Comparison of ENCODE assay signal across 8 cellular contexts in genomic region chr6:36914227-36914794, GRCh38. TPM values are rescaled to one million over a fixed set of nuclear protein-coding genes. Genes with fewer than 3 reads are reported as not detected.
DNase-seq lines count a peak whose midpoint lies in the region; ATAC-seq and TF ChIP-seq lines count a peak whose summit lies in the region.

No MANE protein-coding gene starts in this region.

- no peaks in the 10 kb centered on the region for H3K9me3 Mint-ChIP-seq in neural crest cell

- DNase-seq in EL: peak; percentile 67
- DNase-seq in RPMI7951 (ENCODE audit: low read depth): peak; percentile 49
- peak; percentile 63 for DNase-seq in choroid plexus epithelial cell (ENCODE audit: low read depth)
- DNase-seq in neural crest cell (ENCODE audit: low read depth, low spot score): no peak
- no peak for DNase-seq in KG1 (lab: John Stamatoyannopoulos, UW)

- TF ChIP-seq CTCF in choroid plexus epithelial cell (conservative IDR thresholded peaks at IDR 0.05; ENCODE audit: low read depth, low read length): peak; percentile 55
- TF ChIP-seq CTCF in neural crest cell (conservative IDR thresholded peaks at IDR 0.05): peak; percentile 40

- H3K36me3 Mint-ChIP-seq in neural crest cell (ENCODE audit: low read depth): no peaks in the 10 kb centered on the region

- no peaks in the 10 kb centered on the region for H3K4me1 Mint-ChIP-seq in neural crest cell

- no peak overlapping the region for H3K4me3 ChIP-seq in choroid plexus epithelial cell (ENCODE audit: low read depth, low read length)

- no peak for ATAC-seq in HG02642 (IDR thresholded peaks at IDR 0.05; ENCODE audit: poor library complexity, unreplicated experiment)
- no peak for ATAC-seq in HG03521 (IDR thresholded peaks at IDR 0.05; ENCODE audit: unreplicated experiment)
- no peak for ATAC-seq in GM18502 (IDR thresholded peaks at IDR 0.05; ENCODE audit: poor library complexity, unreplicated experiment)

- no peak overlapping the region for H3K27ac Mint-ChIP-seq in neural crest cell (ENCODE audit: unreplicated experiment)

- no peaks in the 10 kb centered on the region for H3K27me3 Mint-ChIP-seq in neural crest cell (ENCODE audit: low read depth)

- no peak overlapping the region for H3K4me3 Mint-ChIP-seq in neural crest cell

RNA-seq across cellular contexts. Expression of gene C6orf89, which starts 28.6 kb away (rescaled TPM):
- 36.3 and 38.9 TPM in 2 replicates for total RNA-seq in RPMI7951 (2014; rRNA removed; shearing (Covaris generic))
- total RNA-seq in neural crest cell: 29.0 and 32.3 TPM in 2 replicates

RNA-seq across cellular contexts. Expression of gene PPIL1, which starts 39.7 kb away (rescaled TPM):
- total RNA-seq in RPMI7951 (2014; rRNA removed; shearing (Covaris generic)): 51.9 and 52.4 TPM in 2 replicates
- 82.8 and 84.9 TPM in 2 replicates for total RNA-seq in neural crest cell

RNA-seq across cellular contexts. Expression of gene PI16, which starts 40.2 kb away (rescaled TPM):
- total RNA-seq in RPMI7951 (2014; rRNA removed; shearing (Covaris generic)): not detected in 2 replicates
- not detected in 2 replicates for total RNA-seq in neural crest cell

Comparison
In these comparisons a context has a peak if more than half of its experiments do, and no peak if none do; other contexts are left out.
1. DNase-seq: peak in EL (single experiment), RPMI7951 (single experiment) and choroid plexus epithelial cell (single experiment); none in neural crest cell (single experiment) and KG1 (single experiment).